In the genomic region with DNA sequence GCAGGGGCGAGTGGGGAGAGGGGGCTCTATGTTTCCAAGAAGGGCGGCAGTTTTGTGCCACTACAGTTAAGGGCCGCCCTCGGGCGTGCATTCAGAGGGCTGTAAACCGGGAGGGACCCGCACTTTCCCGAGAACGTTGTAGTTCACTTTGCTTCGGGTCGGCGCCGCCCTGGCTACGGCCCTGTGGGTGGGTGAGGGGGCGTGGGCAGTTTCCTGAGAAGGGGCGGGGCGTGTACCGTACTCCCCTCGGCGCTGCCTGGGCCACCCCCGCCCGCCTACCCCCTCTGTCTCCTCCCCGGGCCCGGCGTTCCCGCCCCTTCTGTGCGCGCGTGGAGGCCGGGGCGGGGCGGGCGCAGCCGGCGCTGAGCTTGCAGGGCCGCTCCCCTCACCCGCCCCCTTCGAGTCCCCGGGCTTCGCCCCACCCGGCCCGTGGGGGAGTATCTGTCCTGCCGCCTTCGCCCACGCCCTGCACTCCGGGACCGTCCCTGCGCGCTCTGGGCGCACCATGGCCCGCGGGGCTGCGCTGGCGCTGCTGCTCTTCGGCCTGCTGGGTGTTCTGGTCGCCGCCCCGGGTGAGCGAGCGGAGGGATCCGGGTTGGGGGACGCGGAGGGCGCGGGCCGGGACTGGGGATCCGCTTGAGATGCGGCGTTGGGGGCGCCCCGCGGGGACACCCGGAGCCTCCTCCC, we compare ENCODE assay signal across 1 cellular context.
TF ChIP-seq lines count a peak whose summit lies in the region.

Gene CD99 (plus strand): TSS at position 440 of the 687 bp plus-strand sequence. CDS start 66 bp downstream, at position 506.

TF ChIP-seq in HepG2, 621 proteins besides CTCF, POLR2A, EP300 and RAD21 (continued from another document):
- TF ChIP-seq, protein P1, sequence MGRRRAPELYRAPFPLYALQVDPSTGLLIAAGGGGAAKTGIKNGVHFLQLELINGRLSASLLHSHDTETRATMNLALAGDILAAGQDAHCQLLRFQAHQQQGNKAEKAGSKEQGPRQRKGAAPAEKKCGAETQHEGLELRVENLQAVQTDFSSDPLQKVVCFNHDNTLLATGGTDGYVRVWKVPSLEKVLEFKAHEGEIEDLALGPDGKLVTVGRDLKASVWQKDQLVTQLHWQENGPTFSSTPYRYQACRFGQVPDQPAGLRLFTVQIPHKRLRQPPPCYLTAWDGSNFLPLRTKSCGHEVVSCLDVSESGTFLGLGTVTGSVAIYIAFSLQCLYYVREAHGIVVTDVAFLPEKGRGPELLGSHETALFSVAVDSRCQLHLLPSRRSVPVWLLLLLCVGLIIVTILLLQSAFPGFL (CRISPR knock-in tag; IDR thresholded peaks at IDR 0.05), result no peak
- TF ChIP-seq HMGXB4 (CRISPR knock-in tag; IDR thresholded peaks at IDR 0.05; ENCODE audit: borderline replicate concordance in 1 of 2, low read depth in 1 of 2), result peak; percentile 34 to 77; a peak in 2 of 4 replicates
- TF ChIP-seq GATAD2A (CRISPR knock-in tag; IDR thresholded peaks at IDR 0.05), result peak; percentile 25; the same call in 1 of the 2 replicates
- TF ChIP-seq SAFB2 (CRISPR knock-in tag; IDR thresholded peaks at IDR 0.05; ENCODE audit: borderline replicate concordance, low read depth), result peak; percentile 69; the same call in 1 of the 2 replicates
- 0 out of 4 replicates have a peak, but pooled peaks of 1 of the 2 experiments have one; percentile 29 for TF ChIP-seq KLF16 (CRISPR knock-in tag; IDR thresholded peaks at IDR 0.05)
- TF ChIP-seq E2F2 (CRISPR knock-in tag; IDR thresholded peaks at IDR 0.05; ENCODE audit: borderline replicate concordance), result peak; percentile 43; the same call in 1 of the 2 replicates
- 0 out of 2 replicates have a peak, but pooled peaks have one; percentile 38 for TF ChIP-seq ZNF567 (CRISPR knock-in tag; IDR thresholded peaks at IDR 0.05; ENCODE audit: borderline replicate concordance)
- TF ChIP-seq KDM5B (CRISPR knock-in tag; IDR thresholded peaks at IDR 0.05; ENCODE audit: borderline replicate concordance), result peak; percentile 33; the same call in 1 of the 2 replicates
- peak; percentile 21; the same call in 1 of the 2 replicates for TF ChIP-seq IRF2 (CRISPR knock-in tag; IDR thresholded peaks at IDR 0.05)
- TF ChIP-seq ZNF253 (CRISPR knock-in tag; IDR thresholded peaks at IDR 0.05; ENCODE audit: borderline replicate concordance), result 0 out of 2 replicates have a peak, but pooled peaks have one; percentile 19
- TF ChIP-seq REL (CRISPR knock-in tag; conservative IDR thresholded peaks at IDR 0.05), result no peak
- TF ChIP-seq, protein P2, sequence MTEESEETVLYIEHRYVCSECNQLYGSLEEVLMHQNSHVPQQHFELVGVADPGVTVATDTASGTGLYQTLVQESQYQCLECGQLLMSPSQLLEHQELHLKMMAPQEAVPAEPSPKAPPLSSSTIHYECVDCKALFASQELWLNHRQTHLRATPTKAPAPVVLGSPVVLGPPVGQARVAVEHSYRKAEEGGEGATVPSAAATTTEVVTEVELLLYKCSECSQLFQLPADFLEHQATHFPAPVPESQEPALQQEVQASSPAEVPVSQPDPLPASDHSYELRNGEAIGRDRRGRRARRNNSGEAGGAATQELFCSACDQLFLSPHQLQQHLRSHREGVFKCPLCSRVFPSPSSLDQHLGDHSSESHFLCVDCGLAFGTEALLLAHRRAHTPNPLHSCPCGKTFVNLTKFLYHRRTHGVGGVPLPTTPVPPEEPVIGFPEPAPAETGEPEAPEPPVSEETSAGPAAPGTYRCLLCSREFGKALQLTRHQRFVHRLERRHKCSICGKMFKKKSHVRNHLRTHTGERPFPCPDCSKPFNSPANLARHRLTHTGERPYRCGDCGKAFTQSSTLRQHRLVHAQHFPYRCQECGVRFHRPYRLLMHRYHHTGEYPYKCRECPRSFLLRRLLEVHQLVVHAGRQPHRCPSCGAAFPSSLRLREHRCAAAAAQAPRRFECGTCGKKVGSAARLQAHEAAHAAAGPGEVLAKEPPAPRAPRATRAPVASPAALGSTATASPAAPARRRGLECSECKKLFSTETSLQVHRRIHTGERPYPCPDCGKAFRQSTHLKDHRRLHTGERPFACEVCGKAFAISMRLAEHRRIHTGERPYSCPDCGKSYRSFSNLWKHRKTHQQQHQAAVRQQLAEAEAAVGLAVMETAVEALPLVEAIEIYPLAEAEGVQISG (CRISPR knock-in tag; IDR thresholded peaks at IDR 0.05), result peak; percentile 49; the same call in 1 of the 2 replicates
- TF ChIP-seq KLF6 (CRISPR knock-in tag; IDR thresholded peaks at IDR 0.05), result 0 out of 2 replicates have a peak, but pooled peaks have one; percentile 49
- TF ChIP-seq NR2C2 (CRISPR knock-in tag; IDR thresholded peaks at IDR 0.05; ENCODE audit: borderline replicate concordance), result peak; percentile 34; the same call in 1 of the 2 replicates
- peak; percentile 39; the same call in 1 of the 2 replicates for TF ChIP-seq ZNF740 (CRISPR knock-in tag; IDR thresholded peaks at IDR 0.05)
- 0 out of 2 replicates have a peak, but pooled peaks have one; percentile 9 for TF ChIP-seq MEIS2 (CRISPR knock-in tag; IDR thresholded peaks at IDR 0.05)
- TF ChIP-seq ZNF800 (CRISPR knock-in tag; IDR thresholded peaks at IDR 0.05), result peak; percentile 50
- TF ChIP-seq MED1 (CRISPR knock-in tag; IDR thresholded peaks at IDR 0.05), result no peak
- TF ChIP-seq, protein P3, sequence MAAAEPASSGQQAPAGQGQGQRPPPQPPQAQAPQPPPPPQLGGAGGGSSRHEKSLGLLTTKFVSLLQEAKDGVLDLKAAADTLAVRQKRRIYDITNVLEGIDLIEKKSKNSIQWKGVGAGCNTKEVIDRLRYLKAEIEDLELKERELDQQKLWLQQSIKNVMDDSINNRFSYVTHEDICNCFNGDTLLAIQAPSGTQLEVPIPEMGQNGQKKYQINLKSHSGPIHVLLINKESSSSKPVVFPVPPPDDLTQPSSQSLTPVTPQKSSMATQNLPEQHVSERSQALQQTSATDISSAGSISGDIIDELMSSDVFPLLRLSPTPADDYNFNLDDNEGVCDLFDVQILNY (CRISPR knock-in tag; conservative IDR thresholded peaks at IDR 0.05), result 0 out of 2 replicates have a peak, but pooled peaks have one; percentile 42
- TF ChIP-seq, protein P4, sequence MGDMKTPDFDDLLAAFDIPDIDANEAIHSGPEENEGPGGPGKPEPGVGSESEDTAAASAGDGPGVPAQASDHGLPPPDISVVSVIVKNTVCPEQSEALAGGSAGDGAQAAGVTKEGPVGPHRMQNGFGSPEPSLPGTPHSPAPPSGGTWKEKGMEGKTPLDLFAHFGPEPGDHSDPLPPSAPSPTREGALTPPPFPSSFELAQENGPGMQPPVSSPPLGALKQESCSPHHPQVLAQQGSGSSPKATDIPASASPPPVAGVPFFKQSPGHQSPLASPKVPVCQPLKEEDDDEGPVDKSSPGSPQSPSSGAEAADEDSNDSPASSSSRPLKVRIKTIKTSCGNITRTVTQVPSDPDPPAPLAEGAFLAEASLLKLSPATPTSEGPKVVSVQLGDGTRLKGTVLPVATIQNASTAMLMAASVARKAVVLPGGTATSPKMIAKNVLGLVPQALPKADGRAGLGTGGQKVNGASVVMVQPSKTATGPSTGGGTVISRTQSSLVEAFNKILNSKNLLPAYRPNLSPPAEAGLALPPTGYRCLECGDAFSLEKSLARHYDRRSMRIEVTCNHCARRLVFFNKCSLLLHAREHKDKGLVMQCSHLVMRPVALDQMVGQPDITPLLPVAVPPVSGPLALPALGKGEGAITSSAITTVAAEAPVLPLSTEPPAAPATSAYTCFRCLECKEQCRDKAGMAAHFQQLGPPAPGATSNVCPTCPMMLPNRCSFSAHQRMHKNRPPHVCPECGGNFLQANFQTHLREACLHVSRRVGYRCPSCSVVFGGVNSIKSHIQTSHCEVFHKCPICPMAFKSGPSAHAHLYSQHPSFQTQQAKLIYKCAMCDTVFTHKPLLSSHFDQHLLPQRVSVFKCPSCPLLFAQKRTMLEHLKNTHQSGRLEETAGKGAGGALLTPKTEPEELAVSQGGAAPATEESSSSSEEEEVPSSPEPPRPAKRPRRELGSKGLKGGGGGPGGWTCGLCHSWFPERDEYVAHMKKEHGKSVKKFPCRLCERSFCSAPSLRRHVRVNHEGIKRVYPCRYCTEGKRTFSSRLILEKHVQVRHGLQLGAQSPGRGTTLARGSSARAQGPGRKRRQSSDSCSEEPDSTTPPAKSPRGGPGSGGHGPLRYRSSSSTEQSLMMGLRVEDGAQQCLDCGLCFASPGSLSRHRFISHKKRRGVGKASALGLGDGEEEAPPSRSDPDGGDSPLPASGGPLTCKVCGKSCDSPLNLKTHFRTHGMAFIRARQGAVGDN (CRISPR knock-in tag; IDR thresholded peaks at IDR 0.05), result peak; percentile 77
- peak; percentile 85 for TF ChIP-seq PHF8 (CRISPR knock-in tag; IDR thresholded peaks at IDR 0.05)
- no peak; the same call in 1 of the 2 replicates for TF ChIP-seq ZSCAN21 (CRISPR knock-in tag; IDR thresholded peaks at IDR 0.05; ENCODE audit: borderline replicate concordance)
- peak; percentile 57; the same call in 1 of the 2 replicates for TF ChIP-seq POLR2G (IDR thresholded peaks at IDR 0.05; ENCODE audit: low read depth, low read length)
- 0 out of 2 replicates have a peak, but pooled peaks have one; percentile 28 for TF ChIP-seq HDAC2 (CRISPR knock-in tag; IDR thresholded peaks at IDR 0.05)
- TF ChIP-seq ATF7-NPFF (CRISPR knock-in tag; IDR thresholded peaks at IDR 0.05; ENCODE audit: low read depth), result peak; percentile 52; the same call in 1 of the 2 replicates
- TF ChIP-seq ZBTB37 (CRISPR knock-in tag; IDR thresholded peaks at IDR 0.05), result no peak
